Comparison of ENCODE assay signal across 14 cellular contexts in genomic region chr17:17500999-17501605, GRCh38. TPM values are rescaled to one million over a fixed set of nuclear protein-coding genes. Genes with fewer than 3 reads are reported as not detected.
DNase-seq lines count a peak whose midpoint lies in the region; TF ChIP-seq lines count a peak whose summit lies in the region.
"Had no signal": no experiment of that assay in that cellular context is flagged by ENCODE, and none has a peak within 500 bp of the region (broad histone marks: within the 10 kb centered on the region; RNA-seq: fewer than 3 reads in every experiment).

No MANE protein-coding gene starts in this region.

- no peaks in the 10 kb centered on the region for H3K9me2 ChIP-seq in MM.1S (replicated peaks; ENCODE audit: insufficient read depth, low read length)

- H3K27me3 Mint-ChIP-seq in activated naive CD4-positive, alpha-beta T cell treated with anti-CD3 and anti-CD28 coated beads, Interleukin-2, amount 10 ng/mL, durations not matched to agents 7 days and 5 days, result peaks cover 27% of the 10 kb centered on the region

- H3K4me1 Mint-ChIP-seq in activated naive CD4-positive, alpha-beta T cell treated with anti-CD3 and anti-CD28 coated beads, Interleukin-2, amount 10 ng/mL, durations not matched to agents 7 days and 5 days, result peaks cover 4% of the 10 kb centered on the region

- H2AFZ ChIP-seq in MM.1S (ENCODE audit: low read length), result no peak overlapping the region
- no peak overlapping the region for H2AFZ ChIP-seq in osteoblast (ENCODE audit: low read length)

- H3K36me3 Mint-ChIP-seq in activated naive CD4-positive, alpha-beta T cell treated with anti-CD3 and anti-CD28 coated beads, Interleukin-2, amount 10 ng/mL, durations not matched to agents 7 days and 5 days, result no peaks in the 10 kb centered on the region

- H3K9me3 ChIP-seq in MM.1S (replicated peaks; ENCODE audit: insufficient read depth, low read length) (no peaks in the 10 kb centered on the region), colonic mucosa (no peaks in the 10 kb centered on the region), osteoblast (ENCODE audit: low read depth, low read length) (no peaks in the 10 kb centered on the region)
- H3K9me3 ChIP-seq: ascending aorta, vagina had no signal

- H3K27ac ChIP-seq in MM.1S (ENCODE audit: low read length), result no peak overlapping the region
- H3K27ac ChIP-seq in colonic mucosa, result no peak overlapping the region
- no peak overlapping the region for H3K27ac ChIP-seq in osteoblast (ENCODE audit: low read depth, low read length)
- H3K27ac ChIP-seq: ascending aorta, vagina had no signal

- TF ChIP-seq CTCF in MM.1S (IDR thresholded peaks at IDR 0.05; ENCODE audit: low read length) (peak; percentile 30), colonic mucosa (IDR thresholded peaks at IDR 0.05) (no peak), osteoblast (IDR thresholded peaks at IDR 0.05; ENCODE audit: extremely low read depth, low read depth, low read length) (peak; percentile 23)

- H3K79me2 ChIP-seq in MM.1S (ENCODE audit: low read length), result no peaks in the 10 kb centered on the region
- H3K79me2 ChIP-seq in osteoblast (ENCODE audit: insufficient read depth, low read length), result no peaks in the 10 kb centered on the region

- H3K9ac ChIP-seq in MM.1S (ENCODE audit: low read length) (no peak overlapping the region), colonic mucosa (ENCODE audit: low read depth in 2 of 2, low read length in 2 of 2) (no peak overlapping the region)

- H4K20me1 ChIP-seq in MM.1S (ENCODE audit: insufficient read depth, low read length), result no peaks in the 10 kb centered on the region
- H4K20me1 ChIP-seq in osteoblast (ENCODE audit: insufficient read depth, low read length), result no peaks in the 10 kb centered on the region

- no peaks in the 10 kb centered on the region for H3F3A ChIP-seq in MM.1S (ENCODE audit: insufficient read depth, low read length)

- H3K9me3 Mint-ChIP-seq in activated naive CD4-positive, alpha-beta T cell treated with anti-CD3 and anti-CD28 coated beads, Interleukin-2, amount 10 ng/mL, durations not matched to agents 7 days and 5 days, result no peaks in the 10 kb centered on the region
- H3K9me3 Mint-ChIP-seq: stimulated activated naive CD8-positive, alpha-beta T cell treated with anti-CD3 and anti-CD28 coated beads, Interleukin-15, Interleukin-2, amounts not matched to agents 100 ng/mL and 50 ng/mL, for 24 hours had no signal

- H3K27ac Mint-ChIP-seq in activated naive CD4-positive, alpha-beta T cell treated with anti-CD3 and anti-CD28 coated beads, Interleukin-2, amount 10 ng/mL, durations not matched to agents 7 days and 5 days, result no peak overlapping the region
- H3K27ac Mint-ChIP-seq: stimulated activated naive CD8-positive, alpha-beta T cell treated with anti-CD3 and anti-CD28 coated beads, Interleukin-15, Interleukin-2, amounts not matched to agents 100 ng/mL and 50 ng/mL, for 24 hours had no signal

- H3K4me1 ChIP-seq in MM.1S (ENCODE audit: low read length) (no peaks in the 10 kb centered on the region), colonic mucosa (no peaks in the 10 kb centered on the region), osteoblast (ENCODE audit: insufficient read depth, low read length) (peaks cover 4% of the 10 kb centered on the region)

- H3K36me3 ChIP-seq in MM.1S (replicated peaks; ENCODE audit: insufficient read depth, low read length) (no peaks in the 10 kb centered on the region), colonic mucosa (no peaks in the 10 kb centered on the region), osteoblast (ENCODE audit: insufficient read depth, low read length) (no peaks in the 10 kb centered on the region)
- H3K36me3 ChIP-seq: ascending aorta, vagina had no signal

- CTCF ChIA-PET in activated naive CD4-positive, alpha-beta T cell treated with anti-CD3 and anti-CD28 coated beads, Interleukin-2, amount 10 ng/mL, durations not matched to agents 7 days and 5 days (lab: Charles Lee), result interaction anchor here (2.3 kb wide), 1 partner anchor 141 kb away, joined by 6 read pairs; no protein-coding TSS in a partner anchor

- H3K4me2 ChIP-seq in MM.1S (ENCODE audit: low read depth, low read length) (no peak overlapping the region), osteoblast (ENCODE audit: insufficient read depth, low read length) (no peak overlapping the region)

- no peak overlapping the region for H3K4me3 Mint-ChIP-seq in activated naive CD4-positive, alpha-beta T cell treated with anti-CD3 and anti-CD28 coated beads, Interleukin-2, amount 10 ng/mL, durations not matched to agents 7 days and 5 days
- H3K4me3 Mint-ChIP-seq: stimulated activated naive CD8-positive, alpha-beta T cell treated with anti-CD3 and anti-CD28 coated beads, Interleukin-15, Interleukin-2, amounts not matched to agents 100 ng/mL and 50 ng/mL, for 24 hours had no signal

- H3K4me3 ChIP-seq in MM.1S (ENCODE audit: low read length) (no peak overlapping the region), colonic mucosa (no peak overlapping the region), osteoblast (ENCODE audit: insufficient read depth, low read length) (no peak overlapping the region)
- H3K4me3 ChIP-seq: ascending aorta, vagina had no signal

- DNase-seq in activated naive CD4-positive, alpha-beta T cell treated with anti-CD3 and anti-CD28 coated beads, Interleukin-2, amount 10 ng/mL, durations not matched to agents 7 days and 5 days, result peak; percentile 63
- DNase-seq in activated naive CD4-positive, alpha-beta T cell treated with Interleukin-2 at 50 U/mL for 16 hours, result no peak
- peak; percentile 24 for DNase-seq in MM.1S
- peak; percentile 64 for DNase-seq in colonic mucosa
- peak; percentile 45 for DNase-seq in osteoblast (ENCODE audit: insufficient read length, low spot score, missing footprints)
- no peak for DNase-seq in RKO (ENCODE audit: low spot score)
- DNase-seq in NOMO-1 (lab: John Stamatoyannopoulos, UW; ENCODE audit: unreplicated experiment in 2 of 2), result no peak
- DNase-seq in cerebellar nuclear complex (lab: John Stamatoyannopoulos, UW), result no peak
- DNase-seq: activated effector memory CD4-positive, alpha-beta T cell treated with Interleukin-2 at 50 U/mL for 16 hours; dermis blood vessel endothelial cell; stimulated activated CD4-positive, alpha-beta T cell treated with anti-CD3 and anti-CD28 coated beads, Interleukin-12 subunit alpha, Interleukin-12 subunit beta, amount 100 ng/mL, for 4 hours had no signal

- peaks cover 6% of the 10 kb centered on the region; the same call in 1 of the 2 replicates for H3K27me3 ChIP-seq in MM.1S (replicated peaks; ENCODE audit: insufficient read depth, low read length)
- H3K27me3 ChIP-seq in colonic mucosa, result no peaks in the 10 kb centered on the region
- peaks cover 3% of the 10 kb centered on the region for H3K27me3 ChIP-seq in osteoblast (ENCODE audit: insufficient read depth, low read length)
- H3K27me3 ChIP-seq: ascending aorta, vagina had no signal

- intact Hi-C loops in colonic mucosa (cut with DNase I), result no loop called here

RNA-seq across cellular contexts. Expression of gene RASD1, which starts 4.9 kb away (rescaled TPM):
- total RNA-seq in colonic mucosa, result 10 to 100 TPM; 21.6 to 24.9 TPM
- total RNA-seq in osteoblast, result 13.8 and 14.7 TPM in 2 replicates

RNA-seq across cellular contexts. Expression of gene MED9, which starts 24.3 kb away (rescaled TPM):
- total RNA-seq in colonic mucosa (10 to 100 TPM; 15.3 to 23.8 TPM), osteoblast (15.6 and 17.0 TPM in 2 replicates)

Comparison
In these comparisons a context has a peak if more than half of its experiments do, and no peak if none do; other contexts are left out.
1. DNase-seq: peak in activated naive CD4-positive, alpha-beta T cell treated with anti-CD3 and anti-CD28 coated beads, Interleukin-2, amount 10 ng/mL, durations not matched to agents 7 days and 5 days (single experiment), MM.1S (single experiment), colonic mucosa (single experiment) and osteoblast (single experiment); none in activated naive CD4-positive, alpha-beta T cell treated with Interleukin-2 at 50 U/mL for 16 hours (single experiment), RKO (single experiment), NOMO-1 (0 of 2) and cerebellar nuclear complex (0 of 2).